Comparison of ENCODE assay signal across 2 cellular contexts in the genomic region with DNA sequence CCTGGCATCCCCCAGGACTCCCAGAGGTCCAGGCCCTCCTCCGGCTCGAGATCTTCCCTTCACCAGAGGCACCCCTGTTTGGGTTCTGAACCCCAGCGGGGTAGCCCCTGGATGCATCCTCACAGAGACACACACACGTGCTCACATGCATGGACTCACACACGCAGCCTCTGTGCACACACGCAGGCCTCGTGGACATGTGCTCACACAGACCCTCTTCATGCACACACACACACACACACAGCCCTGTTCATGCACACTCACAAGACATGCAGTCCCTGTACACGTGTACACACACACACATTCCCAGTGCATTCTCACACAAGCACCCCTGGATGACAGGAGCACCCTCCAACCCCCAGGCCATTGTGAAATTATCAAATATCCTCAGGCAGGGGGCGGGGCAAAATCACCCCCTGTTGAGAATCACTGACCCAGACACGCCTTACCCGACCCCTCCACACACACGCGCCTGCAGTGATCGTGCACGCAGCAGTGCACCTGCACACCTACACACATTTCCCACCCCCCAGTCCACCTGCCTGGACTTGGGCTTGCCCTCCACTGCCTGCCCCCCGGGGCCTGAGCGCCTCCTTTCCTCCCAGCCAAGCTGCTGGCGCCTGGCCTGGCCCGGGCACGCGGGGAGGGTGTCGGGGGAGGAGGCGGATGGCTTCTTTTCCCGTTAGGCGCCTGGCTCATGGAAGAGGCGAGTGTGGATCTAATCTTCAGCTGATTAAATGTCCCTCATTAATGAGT.
TF ChIP-seq lines count a peak whose summit lies in the region.

No MANE protein-coding gene starts in this region.

TF ChIP-seq in IMR-90, 13 proteins besides CTCF, POLR2A, EP300 and RAD21:
- no peak for TF ChIP-seq SMC3 (IDR thresholded peaks at IDR 0.05; ENCODE audit: low read depth, low read length)
- no peak for TF ChIP-seq BHLHE40 (IDR thresholded peaks at IDR 0.05; ENCODE audit: low read depth, low read length)
- no peak for TF ChIP-seq NFE2L2 (IDR thresholded peaks at IDR 0.05; ENCODE audit: low read depth, low read length)
- TF ChIP-seq MAFK (IDR thresholded peaks at IDR 0.05; ENCODE audit: low read depth, low read length) = no peak
- TF ChIP-seq, protein P1, sequence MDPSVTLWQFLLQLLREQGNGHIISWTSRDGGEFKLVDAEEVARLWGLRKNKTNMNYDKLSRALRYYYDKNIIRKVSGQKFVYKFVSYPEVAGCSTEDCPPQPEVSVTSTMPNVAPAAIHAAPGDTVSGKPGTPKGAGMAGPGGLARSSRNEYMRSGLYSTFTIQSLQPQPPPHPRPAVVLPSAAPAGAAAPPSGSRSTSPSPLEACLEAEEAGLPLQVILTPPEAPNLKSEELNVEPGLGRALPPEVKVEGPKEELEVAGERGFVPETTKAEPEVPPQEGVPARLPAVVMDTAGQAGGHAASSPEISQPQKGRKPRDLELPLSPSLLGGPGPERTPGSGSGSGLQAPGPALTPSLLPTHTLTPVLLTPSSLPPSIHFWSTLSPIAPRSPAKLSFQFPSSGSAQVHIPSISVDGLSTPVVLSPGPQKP (IDR thresholded peaks at IDR 0.05; ENCODE audit: borderline replicate concordance, low read depth, low read length) = no peak
- TF ChIP-seq FOS (IDR thresholded peaks at IDR 0.05; ENCODE audit: low read depth, low read length) = no peak
- TF ChIP-seq, protein P2, sequence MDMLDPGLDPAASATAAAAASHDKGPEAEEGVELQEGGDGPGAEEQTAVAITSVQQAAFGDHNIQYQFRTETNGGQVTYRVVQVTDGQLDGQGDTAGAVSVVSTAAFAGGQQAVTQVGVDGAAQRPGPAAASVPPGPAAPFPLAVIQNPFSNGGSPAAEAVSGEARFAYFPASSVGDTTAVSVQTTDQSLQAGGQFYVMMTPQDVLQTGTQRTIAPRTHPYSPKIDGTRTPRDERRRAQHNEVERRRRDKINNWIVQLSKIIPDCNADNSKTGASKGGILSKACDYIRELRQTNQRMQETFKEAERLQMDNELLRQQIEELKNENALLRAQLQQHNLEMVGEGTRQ (IDR thresholded peaks at IDR 0.05; ENCODE audit: low read depth, low read length) = no peak
- TF ChIP-seq RFX5 (IDR thresholded peaks at IDR 0.05; ENCODE audit: low read depth, low read length) = no peak
- no peak for TF ChIP-seq RCOR1 (IDR thresholded peaks at IDR 0.05; ENCODE audit: insufficient replicate concordance, low read length)
- no peak for TF ChIP-seq MAZ (IDR thresholded peaks at IDR 0.05; ENCODE audit: borderline replicate concordance, low read depth, low read length)
- TF ChIP-seq CEBPB (IDR thresholded peaks at IDR 0.05; ENCODE audit: low read depth, low read length) = no peak
- TF ChIP-seq CHD1 (IDR thresholded peaks at IDR 0.05; ENCODE audit: low read depth, low read length) = no peak
- TF ChIP-seq MXI1 (IDR thresholded peaks at IDR 0.05; ENCODE audit: borderline replicate concordance, low read depth, low read length) = no peak

TF ChIP-seq in H1, 55 proteins besides CTCF, POLR2A, EP300 and RAD21:
- TF ChIP-seq, protein P3, sequence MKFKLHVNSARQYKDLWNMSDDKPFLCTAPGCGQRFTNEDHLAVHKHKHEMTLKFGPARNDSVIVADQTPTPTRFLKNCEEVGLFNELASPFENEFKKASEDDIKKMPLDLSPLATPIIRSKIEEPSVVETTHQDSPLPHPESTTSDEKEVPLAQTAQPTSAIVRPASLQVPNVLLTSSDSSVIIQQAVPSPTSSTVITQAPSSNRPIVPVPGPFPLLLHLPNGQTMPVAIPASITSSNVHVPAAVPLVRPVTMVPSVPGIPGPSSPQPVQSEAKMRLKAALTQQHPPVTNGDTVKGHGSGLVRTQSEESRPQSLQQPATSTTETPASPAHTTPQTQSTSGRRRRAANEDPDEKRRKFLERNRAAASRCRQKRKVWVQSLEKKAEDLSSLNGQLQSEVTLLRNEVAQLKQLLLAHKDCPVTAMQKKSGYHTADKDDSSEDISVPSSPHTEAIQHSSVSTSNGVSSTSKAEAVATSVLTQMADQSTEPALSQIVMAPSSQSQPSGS (IDR thresholded peaks at IDR 0.05; ENCODE audit: low read length) = no peak
- TF ChIP-seq, protein P4, sequence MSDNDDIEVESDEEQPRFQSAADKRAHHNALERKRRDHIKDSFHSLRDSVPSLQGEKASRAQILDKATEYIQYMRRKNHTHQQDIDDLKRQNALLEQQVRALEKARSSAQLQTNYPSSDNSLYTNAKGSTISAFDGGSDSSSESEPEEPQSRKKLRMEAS (IDR thresholded peaks at IDR 0.05) = no peak
- TF ChIP-seq TEAD4 (IDR thresholded peaks at IDR 0.05; ENCODE audit: low read depth, low read length) (no peak), RXRA (IDR thresholded peaks at IDR 0.05; ENCODE audit: insufficient read depth, low read depth, low read length) (no peak), POU5F1 (IDR thresholded peaks at IDR 0.05; ENCODE audit: low read depth, low read length) (no peak), CHD2 (IDR thresholded peaks at IDR 0.05; ENCODE audit: low read length) (no peak), GABPA (IDR thresholded peaks at IDR 0.05; ENCODE audit: borderline replicate concordance, insufficient read depth, low read length) (no peak), CBX8 (IDR thresholded peaks at IDR 0.05; ENCODE audit: borderline replicate concordance, low read depth, low read length) (no peak), RFX5 (IDR thresholded peaks at IDR 0.05; ENCODE audit: borderline replicate concordance, low read depth, low read length) (no peak), SP2 (IDR thresholded peaks at IDR 0.05; ENCODE audit: low read length) (no peak), EGR1 (IDR thresholded peaks at IDR 0.05; ENCODE audit: borderline replicate concordance, low read depth, low read length) (no peak), BCL11A (IDR thresholded peaks at IDR 0.05; ENCODE audit: low read depth in 2 of 2, low read length in 2 of 2) (no peak), CHD1 (IDR thresholded peaks at IDR 0.05; ENCODE audit: low read depth, low read length) (no peak), SIRT6 (IDR thresholded peaks at IDR 0.05; ENCODE audit: low read length) (no peak), TAF7 (optimal IDR thresholded peaks at IDR 0.05; ENCODE audit: borderline replicate concordance, low read depth, low read length) (no peak), SRF (IDR thresholded peaks at IDR 0.05; ENCODE audit: low read depth, low read length) (no peak), MAFK (IDR thresholded peaks at IDR 0.05; ENCODE audit: low read depth, low read length) (no peak), EZH2 (IDR thresholded peaks at IDR 0.05; ENCODE audit: low read depth, low read length, severe bottlenecking) (no peak)
